ENCODE assay signal across 19 cellular contexts in the genomic region with DNA sequence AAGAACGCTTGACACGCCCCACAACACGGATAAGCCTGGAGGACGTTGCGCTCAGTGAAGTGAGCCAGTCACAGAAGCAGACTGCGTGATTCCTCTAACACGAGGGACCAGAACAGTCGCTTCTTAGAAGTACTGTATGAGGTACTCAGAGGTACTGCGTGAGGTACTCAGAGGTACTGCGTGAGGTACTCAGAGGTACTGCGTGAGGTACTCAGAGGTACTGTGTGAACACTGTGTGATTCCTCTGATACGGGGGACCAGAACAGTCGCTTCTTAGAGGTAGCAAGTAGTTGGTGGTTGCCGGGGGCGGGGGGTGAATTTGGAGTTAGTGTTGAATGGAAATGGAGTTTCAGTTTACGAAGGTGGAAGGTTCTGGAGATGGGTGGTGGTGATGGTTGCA. TPM values are rescaled to one million over a fixed set of nuclear protein-coding genes. Genes with fewer than 3 reads are reported as not detected.
DNase-seq lines count a peak whose midpoint lies in the region; ATAC-seq lines count a peak whose summit lies in the region.
"Had no signal": no experiment of that assay in that cellular context is flagged by ENCODE, and none has a peak within 500 bp of the region (broad histone marks: within the 10 kb centered on the region; RNA-seq: fewer than 3 reads in every experiment).

No MANE protein-coding gene starts in this region.

- peak overlapping the region in 8 of 11 experiments; percentile 8 to 60 (median 14); a peak in 10 of 22 replicates for H3K4me2 ChIP-seq in BLaER1 treated with 17β-estradiol and CSF1 and Interleukin-3, amounts not matched to agents 10 nM and 100 nM
- H3K4me2 ChIP-seq: PC-9 had no signal

- peak; percentile 51 for ATAC-seq in activated CD8-positive, alpha-beta memory T cell treated with anti-CD3 and anti-CD28 coated beads, Interleukin-2, amount 10 ng/mL, durations not matched to agents 7 days and 5 days
- ATAC-seq in activated T-helper 17 cell treated with anti-CD3 and anti-CD28 coated beads, Interleukin-2, amount 50 U/mL, for 72 hours (replicated peaks): no peak
- ATAC-seq in HG03139 (IDR thresholded peaks at IDR 0.05; ENCODE audit: unreplicated experiment) (no peak), GM18909 (IDR thresholded peaks at IDR 0.05; ENCODE audit: poor library complexity, unreplicated experiment) (no peak), GM18907 (IDR thresholded peaks at IDR 0.05; ENCODE audit: unreplicated experiment) (no peak)

- peaks cover 91 to 98% (median 95%) of the 10 kb centered on the region in 11 experiments for H3K36me3 ChIP-seq in BLaER1 treated with 17β-estradiol and CSF1 and Interleukin-3, amounts not matched to agents 10 nM and 100 nM

- H3K4me1 ChIP-seq in BLaER1 treated with 17β-estradiol and CSF1 and Interleukin-3, amounts not matched to agents 10 nM and 100 nM: peaks cover 10 to 32% (median 23%) of the 10 kb centered on the region in 10 experiments

- DNase-seq in activated CD8-positive, alpha-beta memory T cell treated with anti-CD3 and anti-CD28 coated beads, Interleukin-2, amount 10 ng/mL, durations not matched to agents 7 days and 5 days: no peak
- no peak for DNase-seq in activated CD8-positive, alpha-beta memory T cell treated with anti-CD3 and anti-CD28 coated beads, Interleukin-2, amount 50 U/mL, for 4 hours
- DNase-seq in mesenteric fat pad (ENCODE audit: low spot score): peak; percentile 33
- DNase-seq: 8988T, COR-L47, KBM-7, NCI-H1105 treated with DMSO at 0.1 percent for 48 hours, NCI-H1930, NCI-H2171, NCI-H446 treated with DMSO at 0.1 percent for 48 hours, NCI-H774, PC-9 had no signal

- H3K9me3 Mint-ChIP-seq in activated CD8-positive, alpha-beta memory T cell treated with anti-CD3 and anti-CD28 coated beads, Interleukin-2, amount 10 ng/mL, durations not matched to agents 7 days and 5 days (ENCODE audit: low read depth): no peaks in the 10 kb centered on the region
- H3K9me3 Mint-ChIP-seq in activated T-helper 17 cell treated with anti-CD3 and anti-CD28 coated beads, Interleukin-2, amount 50 U/mL, for 72 hours: no peaks in the 10 kb centered on the region

- H4K20me1 ChIP-seq in BLaER1 treated with 17β-estradiol and CSF1 and Interleukin-3, amounts not matched to agents 10 nM and 100 nM: peaks cover 61 to 96% (median 87%) of the 10 kb centered on the region in 11 experiments

- H3K27me3 ChIP-seq in BLaER1 treated with 17β-estradiol and CSF1 and Interleukin-3, amounts not matched to agents 10 nM and 100 nM: peaks cover 0 to 65% (median 0%) of the 10 kb centered on the region in 11 experiments; a peak in 4 of 22 replicates

- no peak overlapping the region for H3K4me3 ChIP-seq in BLaER1 treated with 17β-estradiol and CSF1 and Interleukin-3, amounts not matched to agents 10 nM and 100 nM
- H3K4me3 ChIP-seq: HAP-1, PC-9 had no signal

- no peaks in the 10 kb centered on the region for H3K9me3 ChIP-seq in BLaER1 treated with 17β-estradiol and CSF1 and Interleukin-3, amounts not matched to agents 10 nM and 100 nM (replicated peaks in 1 of 11)
- H3K9me3 ChIP-seq: HAP-1 had no signal

- H3K4me3 Mint-ChIP-seq in activated CD8-positive, alpha-beta memory T cell treated with anti-CD3 and anti-CD28 coated beads, Interleukin-2, amount 10 ng/mL, durations not matched to agents 7 days and 5 days: no peak overlapping the region
- no peak overlapping the region for H3K4me3 Mint-ChIP-seq in activated T-helper 17 cell treated with anti-CD3 and anti-CD28 coated beads, Interleukin-2, amount 50 U/mL, for 72 hours

- no peak overlapping the region for H3K9ac ChIP-seq in BLaER1 treated with 17β-estradiol and CSF1 and Interleukin-3, amounts not matched to agents 10 nM and 100 nM

- CTCF ChIA-PET in activated CD8-positive, alpha-beta memory T cell treated with anti-CD3 and anti-CD28 coated beads, Interleukin-2, amount 10 ng/mL, durations not matched to agents 7 days and 5 days (lab: Charles Lee): no interaction called here

- peaks cover 40% of the 10 kb centered on the region for H3K4me1 Mint-ChIP-seq in activated CD8-positive, alpha-beta memory T cell treated with anti-CD3 and anti-CD28 coated beads, Interleukin-2, amount 10 ng/mL, durations not matched to agents 7 days and 5 days
- H3K4me1 Mint-ChIP-seq in activated T-helper 17 cell treated with anti-CD3 and anti-CD28 coated beads, Interleukin-2, amount 50 U/mL, for 72 hours: peaks cover 11% of the 10 kb centered on the region

- H3K36me3 Mint-ChIP-seq in activated CD8-positive, alpha-beta memory T cell treated with anti-CD3 and anti-CD28 coated beads, Interleukin-2, amount 10 ng/mL, durations not matched to agents 7 days and 5 days: peaks cover 43% of the 10 kb centered on the region
- peaks cover 100% of the 10 kb centered on the region for H3K36me3 Mint-ChIP-seq in activated T-helper 17 cell treated with anti-CD3 and anti-CD28 coated beads, Interleukin-2, amount 50 U/mL, for 72 hours (ENCODE audit: low read depth)

- no peak overlapping the region for H3K27ac Mint-ChIP-seq in activated CD8-positive, alpha-beta memory T cell treated with anti-CD3 and anti-CD28 coated beads, Interleukin-2, amount 10 ng/mL, durations not matched to agents 7 days and 5 days
- peak overlapping the region; percentile 30 for H3K27ac Mint-ChIP-seq in activated T-helper 17 cell treated with anti-CD3 and anti-CD28 coated beads, Interleukin-2, amount 50 U/mL, for 72 hours

- no peak overlapping the region for H3K27ac ChIP-seq in BLaER1 treated with 17β-estradiol and CSF1 and Interleukin-3, amounts not matched to agents 10 nM and 100 nM
- H3K27ac ChIP-seq: C4-2B, PC-9 had no signal

- H3K27me3 Mint-ChIP-seq in activated CD8-positive, alpha-beta memory T cell treated with anti-CD3 and anti-CD28 coated beads, Interleukin-2, amount 10 ng/mL, durations not matched to agents 7 days and 5 days: no peaks in the 10 kb centered on the region
- no peaks in the 10 kb centered on the region for H3K27me3 Mint-ChIP-seq in activated T-helper 17 cell treated with anti-CD3 and anti-CD28 coated beads, Interleukin-2, amount 50 U/mL, for 72 hours

RNA-seq across cellular contexts. Expression of gene NDUFS6, which starts 5.8 kb away (rescaled TPM):
- 10 to 100 TPM; 35.2 to 37.5 TPM for total RNA-seq in activated CD8-positive, alpha-beta memory T cell treated with anti-CD3 and anti-CD28 coated beads, Interleukin-2, amount 10 ng/mL, durations not matched to agents 7 days and 5 days
- 10 to 100 TPM; 13.0 to 35.1 TPM for total RNA-seq in activated T-helper 17 cell treated with anti-CD3 and anti-CD28 coated beads, Interleukin-2, amount 50 U/mL, for 72 hours
- total RNA-seq in mesenteric fat pad: 26.4 TPM

RNA-seq across cellular contexts. Expression of gene MRPL36, which starts 7.3 kb away (rescaled TPM):
- total RNA-seq in activated CD8-positive, alpha-beta memory T cell treated with anti-CD3 and anti-CD28 coated beads, Interleukin-2, amount 10 ng/mL, durations not matched to agents 7 days and 5 days: 10 to 100 TPM; 62.0 to 84.7 TPM
- 10 to 100 TPM; 50.3 to 74.0 TPM for total RNA-seq in activated T-helper 17 cell treated with anti-CD3 and anti-CD28 coated beads, Interleukin-2, amount 50 U/mL, for 72 hours
- 50.4 TPM for total RNA-seq in mesenteric fat pad
